ENCODE assay signal across 1 cellular context in genomic region chr18:36459786-36460185, GRCh38.
TF ChIP-seq lines count a peak whose summit lies in the region.

No MANE protein-coding gene starts in this region.

TF ChIP-seq in WTC11, 78 proteins besides CTCF, POLR2A, EP300 and RAD21 (continued from another document):
- TF ChIP-seq, protein P1, sequence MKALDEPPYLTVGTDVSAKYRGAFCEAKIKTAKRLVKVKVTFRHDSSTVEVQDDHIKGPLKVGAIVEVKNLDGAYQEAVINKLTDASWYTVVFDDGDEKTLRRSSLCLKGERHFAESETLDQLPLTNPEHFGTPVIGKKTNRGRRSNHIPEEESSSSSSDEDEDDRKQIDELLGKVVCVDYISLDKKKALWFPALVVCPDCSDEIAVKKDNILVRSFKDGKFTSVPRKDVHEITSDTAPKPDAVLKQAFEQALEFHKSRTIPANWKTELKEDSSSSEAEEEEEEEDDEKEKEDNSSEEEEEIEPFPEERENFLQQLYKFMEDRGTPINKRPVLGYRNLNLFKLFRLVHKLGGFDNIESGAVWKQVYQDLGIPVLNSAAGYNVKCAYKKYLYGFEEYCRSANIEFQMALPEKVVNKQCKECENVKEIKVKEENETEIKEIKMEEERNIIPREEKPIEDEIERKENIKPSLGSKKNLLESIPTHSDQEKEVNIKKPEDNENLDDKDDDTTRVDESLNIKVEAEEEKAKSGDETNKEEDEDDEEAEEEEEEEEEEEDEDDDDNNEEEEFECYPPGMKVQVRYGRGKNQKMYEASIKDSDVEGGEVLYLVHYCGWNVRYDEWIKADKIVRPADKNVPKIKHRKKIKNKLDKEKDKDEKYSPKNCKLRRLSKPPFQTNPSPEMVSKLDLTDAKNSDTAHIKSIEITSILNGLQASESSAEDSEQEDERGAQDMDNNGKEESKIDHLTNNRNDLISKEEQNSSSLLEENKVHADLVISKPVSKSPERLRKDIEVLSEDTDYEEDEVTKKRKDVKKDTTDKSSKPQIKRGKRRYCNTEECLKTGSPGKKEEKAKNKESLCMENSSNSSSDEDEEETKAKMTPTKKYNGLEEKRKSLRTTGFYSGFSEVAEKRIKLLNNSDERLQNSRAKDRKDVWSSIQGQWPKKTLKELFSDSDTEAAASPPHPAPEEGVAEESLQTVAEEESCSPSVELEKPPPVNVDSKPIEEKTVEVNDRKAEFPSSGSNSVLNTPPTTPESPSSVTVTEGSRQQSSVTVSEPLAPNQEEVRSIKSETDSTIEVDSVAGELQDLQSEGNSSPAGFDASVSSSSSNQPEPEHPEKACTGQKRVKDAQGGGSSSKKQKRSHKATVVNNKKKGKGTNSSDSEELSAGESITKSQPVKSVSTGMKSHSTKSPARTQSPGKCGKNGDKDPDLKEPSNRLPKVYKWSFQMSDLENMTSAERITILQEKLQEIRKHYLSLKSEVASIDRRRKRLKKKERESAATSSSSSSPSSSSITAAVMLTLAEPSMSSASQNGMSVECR (CRISPR knock-in tag; IDR thresholded peaks at IDR 0.05; ENCODE audit: borderline replicate concordance) = no peak
- TF ChIP-seq, protein P2, sequence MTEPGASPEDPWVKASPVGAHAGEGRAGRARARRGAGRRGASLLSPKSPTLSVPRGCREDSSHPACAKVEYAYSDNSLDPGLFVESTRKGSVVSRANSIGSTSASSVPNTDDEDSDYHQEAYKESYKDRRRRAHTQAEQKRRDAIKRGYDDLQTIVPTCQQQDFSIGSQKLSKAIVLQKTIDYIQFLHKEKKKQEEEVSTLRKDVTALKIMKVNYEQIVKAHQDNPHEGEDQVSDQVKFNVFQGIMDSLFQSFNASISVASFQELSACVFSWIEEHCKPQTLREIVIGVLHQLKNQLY (CRISPR knock-in tag; IDR thresholded peaks at IDR 0.05) = no peak
- no peak for TF ChIP-seq ATF3 (CRISPR knock-in tag; conservative IDR thresholded peaks at IDR 0.05)
- no peak for TF ChIP-seq NFYB (CRISPR knock-in tag; conservative IDR thresholded peaks at IDR 0.05; ENCODE audit: low read depth)
- TF ChIP-seq MXD4 (CRISPR knock-in tag; IDR thresholded peaks at IDR 0.05; ENCODE audit: borderline replicate concordance) = no peak
- TF ChIP-seq RORB (CRISPR knock-in tag; IDR thresholded peaks at IDR 0.05) = no peak
- no peak for TF ChIP-seq HMGA2 (CRISPR knock-in tag; IDR thresholded peaks at IDR 0.05)
- TF ChIP-seq, protein P3, sequence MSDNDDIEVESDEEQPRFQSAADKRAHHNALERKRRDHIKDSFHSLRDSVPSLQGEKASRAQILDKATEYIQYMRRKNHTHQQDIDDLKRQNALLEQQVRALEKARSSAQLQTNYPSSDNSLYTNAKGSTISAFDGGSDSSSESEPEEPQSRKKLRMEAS (CRISPR knock-in tag; IDR thresholded peaks at IDR 0.05) = no peak
- TF ChIP-seq RELA (CRISPR knock-in tag; IDR thresholded peaks at IDR 0.05; ENCODE audit: borderline replicate concordance) = no peak
- TF ChIP-seq OVOL2 (CRISPR knock-in tag; IDR thresholded peaks at IDR 0.05; ENCODE audit: borderline replicate concordance) = no peak
- TF ChIP-seq JAZF1 (CRISPR knock-in tag; IDR thresholded peaks at IDR 0.05) = no peak
- TF ChIP-seq, protein P4, sequence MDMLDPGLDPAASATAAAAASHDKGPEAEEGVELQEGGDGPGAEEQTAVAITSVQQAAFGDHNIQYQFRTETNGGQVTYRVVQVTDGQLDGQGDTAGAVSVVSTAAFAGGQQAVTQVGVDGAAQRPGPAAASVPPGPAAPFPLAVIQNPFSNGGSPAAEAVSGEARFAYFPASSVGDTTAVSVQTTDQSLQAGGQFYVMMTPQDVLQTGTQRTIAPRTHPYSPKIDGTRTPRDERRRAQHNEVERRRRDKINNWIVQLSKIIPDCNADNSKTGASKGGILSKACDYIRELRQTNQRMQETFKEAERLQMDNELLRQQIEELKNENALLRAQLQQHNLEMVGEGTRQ (CRISPR knock-in tag; IDR thresholded peaks at IDR 0.05) = no peak
TF ChIP-seq in WTC11: peak in this region for 0.
